19 cellular contexts compared by ENCODE assay signal in the genomic region with DNA sequence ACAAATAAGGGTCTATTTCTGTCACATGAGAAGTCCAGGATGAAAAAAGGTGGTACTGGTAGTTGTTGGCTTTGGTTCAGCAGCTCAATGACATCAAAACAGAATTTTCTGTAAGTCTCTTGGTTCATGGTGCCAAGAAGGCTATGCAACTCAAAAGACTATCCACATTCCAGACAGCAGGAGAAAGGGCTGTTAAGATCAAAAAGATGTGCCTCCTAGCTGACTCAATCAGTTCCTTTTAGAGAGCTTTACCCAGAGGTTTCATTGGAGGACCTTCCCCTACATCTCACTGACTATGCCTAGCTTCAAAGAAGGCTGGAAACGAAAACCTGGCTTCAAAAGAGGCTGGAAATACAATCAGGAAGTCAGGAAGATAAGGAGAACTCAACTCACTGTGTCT.
DNase-seq lines count a peak whose midpoint lies in the region; ATAC-seq and TF ChIP-seq lines count a peak whose summit lies in the region.
"Had no signal": no experiment of that assay in that cellular context is flagged by ENCODE, and none has a peak within 500 bp of the region (broad histone marks: within the 10 kb centered on the region; RNA-seq: fewer than 3 reads in every experiment).

No MANE protein-coding gene starts in this region.

- H3K9me3 Mint-ChIP-seq in HFFc6 = no peaks in the 10 kb centered on the region
- H3K9me3 Mint-ChIP-seq in CD4-positive, alpha-beta T cell = no peaks in the 10 kb centered on the region
- H3K9me3 Mint-ChIP-seq: CD4-positive, alpha-beta memory T cell had no signal

- no peaks in the 10 kb centered on the region for H3K9me3 ChIP-seq in suprapubic skin
- H3K9me3 ChIP-seq in CD4-positive, alpha-beta T cell (ENCODE audit: control insufficient read depth, low read length) = no peaks in the 10 kb centered on the region
- H3K9me3 ChIP-seq: BLaER1 had no signal

- DNase-seq in HFFc6 (peak; percentile 3), astrocyte of the hippocampus (ENCODE audit: low read depth, low spot score) (peak; percentile 15), islet precursor cell (peak; percentile 59), suprapubic skin (ENCODE audit: low spot score in 2 of 2) (no peak)
- no peak for DNase-seq in CD4-positive, alpha-beta T cell
- DNase-seq: CD4-positive, alpha-beta memory T cell; DMS153; GOT3; Kasumi-1; NCI-H1694; NCI-H2081; NCI-H2171 treated with DMSO at 0.1 percent for 48 hours; NCI-H526; PC-9; RPMI8226; SHP77 had no signal

- no peaks in the 10 kb centered on the region for H3K4me1 ChIP-seq in suprapubic skin

- no peak overlapping the region for H3K27ac ChIP-seq in suprapubic skin
- H3K27ac ChIP-seq in CD4-positive, alpha-beta T cell (ENCODE audit: low read depth, low read length) = no peak overlapping the region
- H3K27ac ChIP-seq: BLaER1, PC-9 had no signal

- intact Hi-C loops in CD4-positive, alpha-beta T cell (cut with DNase I, micrococcal nuclease) = no loop called here

- CTCF ChIA-PET in CD4-positive, alpha-beta T cell (lab: Charles Lee) = no interaction called here

- POLR2A ChIA-PET in CD4-positive, alpha-beta T cell (lab: Charles Lee) = no interaction called here

- no peaks in the 10 kb centered on the region; the same call in 1 of the 2 replicates for H3K27me3 Mint-ChIP-seq in HFFc6 (ENCODE audit: insufficient read depth)
- no peaks in the 10 kb centered on the region for H3K27me3 Mint-ChIP-seq in CD4-positive, alpha-beta T cell
- H3K27me3 Mint-ChIP-seq: CD4-positive, alpha-beta memory T cell had no signal

- ATAC-seq in HG02798 (IDR thresholded peaks at IDR 0.05; ENCODE audit: poor library complexity, unreplicated experiment) (no peak), GM18502 (IDR thresholded peaks at IDR 0.05; ENCODE audit: poor library complexity, unreplicated experiment) (no peak)
- ATAC-seq in CD4-positive, alpha-beta T cell (ENCODE audit: poor library complexity) = no peak

- peaks cover 4% of the 10 kb centered on the region for H3K36me3 ChIP-seq in suprapubic skin

- no peak for TF ChIP-seq EP300 in suprapubic skin (IDR thresholded peaks at IDR 0.05)

- peaks cover 21% of the 10 kb centered on the region for H3K4me1 Mint-ChIP-seq in HFFc6 (ENCODE audit: low read depth)
- H3K4me1 Mint-ChIP-seq in CD4-positive, alpha-beta T cell (ENCODE audit: low read depth) = peaks cover 35% of the 10 kb centered on the region

- H3K4me3 Mint-ChIP-seq in HFFc6 = no peak overlapping the region
- H3K4me3 Mint-ChIP-seq in CD4-positive, alpha-beta T cell = no peak overlapping the region
- H3K4me3 Mint-ChIP-seq: CD4-positive, alpha-beta memory T cell had no signal

- no peak overlapping the region for H3K4me3 ChIP-seq in suprapubic skin
- H3K4me3 ChIP-seq: BLaER1, PC-9 had no signal

- no peak for TF ChIP-seq POLR2A in suprapubic skin (IDR thresholded peaks at IDR 0.05)

- H3K27ac Mint-ChIP-seq in HFFc6 = no peak overlapping the region
- H3K27ac Mint-ChIP-seq in CD4-positive, alpha-beta T cell = no peak overlapping the region

- no peaks in the 10 kb centered on the region for H3K36me3 Mint-ChIP-seq in HFFc6 (ENCODE audit: low read depth)
- H3K36me3 Mint-ChIP-seq in CD4-positive, alpha-beta T cell (ENCODE audit: low read depth) = peaks cover 67% of the 10 kb centered on the region

- TF ChIP-seq CTCF in HFFc6 (IDR thresholded peaks at IDR 0.05) = no peak
- no peak for TF ChIP-seq CTCF in suprapubic skin (IDR thresholded peaks at IDR 0.05)
- TF ChIP-seq CTCF in CD4-positive, alpha-beta T cell (IDR thresholded peaks at IDR 0.05) = no peak

- H3K27me3 ChIP-seq in suprapubic skin = no peaks in the 10 kb centered on the region
- no peaks in the 10 kb centered on the region for H3K27me3 ChIP-seq in CD4-positive, alpha-beta T cell (ENCODE audit: control insufficient read depth, insufficient read depth, low read length)
- H3K27me3 ChIP-seq: BLaER1 had no signal

- 82% methylated on average over 1 of the region's 1 CpG for WGBS in suprapubic skin

Comparison
In these comparisons a context has a peak if more than half of its experiments do, and no peak if none do; other contexts are left out.
1. DNase-seq: peak in HFFc6 (single experiment), astrocyte of the hippocampus (single experiment) and islet precursor cell (single experiment); none in suprapubic skin (0 of 2) and CD4-positive, alpha-beta T cell (0 of 10).